8 cellular contexts compared by ENCODE assay signal in the genomic region with DNA sequence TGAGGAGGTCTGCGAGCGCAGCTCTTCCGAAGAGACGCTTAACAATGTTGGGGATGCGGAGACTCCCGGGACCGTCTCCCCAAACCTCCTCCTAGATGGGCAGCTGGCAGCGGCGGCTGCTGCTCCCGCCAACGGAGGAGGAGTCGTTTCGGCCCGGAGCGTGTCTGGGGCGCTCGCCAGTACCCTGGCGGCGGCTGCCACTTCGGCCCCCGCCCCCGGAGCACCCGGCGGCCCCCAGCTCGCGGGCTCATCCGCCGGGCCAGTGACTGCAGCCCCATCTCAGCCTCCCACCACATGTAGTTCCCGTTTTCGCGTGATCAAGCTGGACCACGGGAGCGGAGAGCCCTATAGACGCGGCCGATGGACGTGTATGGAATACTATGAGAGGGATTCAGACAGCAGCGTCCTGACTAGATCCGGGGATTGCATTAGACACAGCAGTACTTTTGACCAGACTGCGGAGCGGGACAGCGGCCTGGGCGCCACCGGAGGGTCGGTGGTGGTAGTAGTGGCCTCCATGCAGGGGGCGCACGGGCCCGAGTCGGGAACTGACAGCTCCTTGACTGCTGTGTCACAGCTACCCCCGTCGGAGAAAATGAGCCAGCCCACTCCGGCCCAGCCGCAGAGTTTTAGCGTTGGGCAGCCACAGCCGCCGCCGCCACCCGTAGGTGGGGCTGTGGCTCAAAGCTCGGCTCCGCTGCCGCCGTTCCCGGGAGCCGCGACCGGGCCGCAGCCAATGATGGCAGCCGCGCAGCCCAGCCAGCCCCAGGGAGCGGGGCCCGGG. TPM values are rescaled to one million over a fixed set of nuclear protein-coding genes. Genes with fewer than 3 reads are reported as not detected.
DNase-seq lines count a peak whose midpoint lies in the region; ATAC-seq, FAIRE-seq and TF ChIP-seq lines count a peak whose summit lies in the region.

No MANE protein-coding gene starts in this region.

- peaks cover 37% of the 10 kb centered on the region for H3K4me1 Mint-ChIP-seq in activated CD8-positive, alpha-beta memory T cell treated with anti-CD3 and anti-CD28 coated beads, Interleukin-2, amount 10 ng/mL, durations not matched to agents 7 days and 5 days
- H3K4me1 Mint-ChIP-seq in endothelial cell (ENCODE audit: unreplicated experiment), result peaks cover 29% of the 10 kb centered on the region

- CTCF ChIA-PET in AG04449 (lab: Yijun Ruan, JAX), result interaction anchor here (0.9 to 2.1 kb wide), 16 partner anchors 17 to 473 kb away, joined by 3 to 12 read pairs (median 4); no protein-coding TSS in a partner anchor
- CTCF ChIA-PET in activated CD8-positive, alpha-beta memory T cell treated with anti-CD3 and anti-CD28 coated beads, Interleukin-2, amount 10 ng/mL, durations not matched to agents 7 days and 5 days (lab: Charles Lee), result interaction anchor here (0.6 to 3.6 kb wide), 11 partner anchors 13 to 601 kb away, joined by 3 to 29 read pairs (median 4); no protein-coding TSS in a partner anchor

- DNase-seq in AG04449 (ENCODE audit: low read depth, low spot score) (no peak), GM18507 (ENCODE audit: extremely low spot score, insufficient read length, low read depth) (no peak), NCI-H748 (lab: John Stamatoyannopoulos, UW; ENCODE audit: unreplicated experiment) (peak; percentile 64), endothelial cell (ENCODE audit: low spot score) (peak; percentile 78), midbrain (lab: John Stamatoyannopoulos, UW) (peak; percentile 84)
- peak; percentile 76 for DNase-seq in activated CD8-positive, alpha-beta memory T cell treated with anti-CD3 and anti-CD28 coated beads, Interleukin-2, amount 10 ng/mL, durations not matched to agents 7 days and 5 days
- DNase-seq in stimulated activated CD8-positive, alpha-beta memory T cell treated with anti-CD3 and anti-CD28 coated beads, Interleukin-7, amount 100 ng/mL, for 1 hour (ENCODE audit: low read depth in 2 of 2), result peak; percentile 49 to 50

- peaks cover 8% of the 10 kb centered on the region for H3K36me3 Mint-ChIP-seq in activated CD8-positive, alpha-beta memory T cell treated with anti-CD3 and anti-CD28 coated beads, Interleukin-2, amount 10 ng/mL, durations not matched to agents 7 days and 5 days
- H3K36me3 Mint-ChIP-seq in endothelial cell (ENCODE audit: low read depth, unreplicated experiment), result peaks cover 6% of the 10 kb centered on the region

- peak; percentile 28 for ATAC-seq in HG03066 (IDR thresholded peaks at IDR 0.05; ENCODE audit: low read depth, unreplicated experiment)
- ATAC-seq in activated CD8-positive, alpha-beta memory T cell treated with anti-CD3 and anti-CD28 coated beads, Interleukin-2, amount 10 ng/mL, durations not matched to agents 7 days and 5 days, result peak; percentile 13

- peak; percentile 35 for FAIRE-seq in GM18507 (lab: Jason Lieb, UNC)

- peak overlapping the region; percentile 91 for H3K4me3 Mint-ChIP-seq in activated CD8-positive, alpha-beta memory T cell treated with anti-CD3 and anti-CD28 coated beads, Interleukin-2, amount 10 ng/mL, durations not matched to agents 7 days and 5 days
- H3K4me3 Mint-ChIP-seq in endothelial cell (ENCODE audit: unreplicated experiment), result peak overlapping the region; percentile 98

- peak; percentile 38 for TF ChIP-seq CTCF in AG04449 (IDR thresholded peaks at IDR 0.05; ENCODE audit: insufficient read depth, low read length, missing control alignments)
- peak; percentile 56 for TF ChIP-seq CTCF in endothelial cell (IDR thresholded peaks at IDR 0.05; ENCODE audit: unreplicated experiment)

- H3K27ac Mint-ChIP-seq in activated CD8-positive, alpha-beta memory T cell treated with anti-CD3 and anti-CD28 coated beads, Interleukin-2, amount 10 ng/mL, durations not matched to agents 7 days and 5 days, result peak overlapping the region; percentile 94
- peak overlapping the region; percentile 92 for H3K27ac Mint-ChIP-seq in endothelial cell (ENCODE audit: unreplicated experiment)

- H3K27me3 Mint-ChIP-seq in activated CD8-positive, alpha-beta memory T cell treated with anti-CD3 and anti-CD28 coated beads, Interleukin-2, amount 10 ng/mL, durations not matched to agents 7 days and 5 days, result peaks cover 7% of the 10 kb centered on the region
- H3K27me3 Mint-ChIP-seq in endothelial cell (ENCODE audit: unreplicated experiment), result peaks cover 11% of the 10 kb centered on the region

- POLR2A ChIA-PET in AG04449 (lab: Yijun Ruan, JAX), result interaction anchor here (0.6 to 3.2 kb wide), 11 partner anchors 8 to 183 kb away, joined by 3 to 24 read pairs (median 8); no protein-coding TSS in a partner anchor

- H3K4me3 ChIP-seq in AG04449 (ENCODE audit: low read depth, low read length), result peak overlapping the region; percentile 97

- H3K9me3 Mint-ChIP-seq in activated CD8-positive, alpha-beta memory T cell treated with anti-CD3 and anti-CD28 coated beads, Interleukin-2, amount 10 ng/mL, durations not matched to agents 7 days and 5 days (ENCODE audit: low read depth), result no peaks in the 10 kb centered on the region
- no peaks in the 10 kb centered on the region for H3K9me3 Mint-ChIP-seq in endothelial cell (ENCODE audit: unreplicated experiment)

RNA-seq across cellular contexts. Expression of gene TSC22D2, which starts 1.6 kb away (rescaled TPM):
- 1 to 10 TPM; 8.5 to 10.0 TPM for total RNA-seq in activated CD8-positive, alpha-beta memory T cell treated with anti-CD3 and anti-CD28 coated beads, Interleukin-2, amount 10 ng/mL, durations not matched to agents 7 days and 5 days
- 38.8 TPM for total RNA-seq in endothelial cell (ENCODE audit: unreplicated experiment)

Comparison
In these comparisons a context has a peak if more than half of its experiments do, and no peak if none do; other contexts are left out.
1. DNase-seq: peak in NCI-H748 (single experiment), activated CD8-positive, alpha-beta memory T cell treated with anti-CD3 and anti-CD28 coated beads, Interleukin-2, amount 10 ng/mL, durations not matched to agents 7 days and 5 days (single experiment), endothelial cell (single experiment), midbrain (single experiment) and stimulated activated CD8-positive, alpha-beta memory T cell treated with anti-CD3 and anti-CD28 coated beads, Interleukin-7, amount 100 ng/mL, for 1 hour (2 of 2); none in AG04449 (single experiment) and GM18507 (single experiment).